2 cellular contexts compared by ENCODE assay signal in genomic region chr22:22574361-22574760, GRCh38.
TF ChIP-seq lines count a peak whose summit lies in the region.

No MANE protein-coding gene starts in this region.

TF ChIP-seq in HEK293, 187 proteins besides CTCF, POLR2A, EP300 and RAD21:
- TF ChIP-seq ZNF623 (tag by site-specific recombination; IDR thresholded peaks at IDR 0.05) (peak; percentile 89), ZNF518A (tag by site-specific recombination; conservative IDR thresholded peaks at IDR 0.05; ENCODE audit: low read depth) (no peak)

TF ChIP-seq in K562, 482 proteins besides CTCF, POLR2A, EP300 and RAD21:
- peak; percentile 65; the same call in 1 of the 2 replicates for TF ChIP-seq ATF2 (CRISPR knock-in tag; IDR thresholded peaks at IDR 0.05)
- no peak for TF ChIP-seq TFAM (CRISPR knock-in tag; conservative IDR thresholded peaks at IDR 0.05)
- TF ChIP-seq HNRNPUL1 (IDR thresholded peaks at IDR 0.05; ENCODE audit: low read length) = 0 out of 2 replicates have a peak, but pooled peaks have one; percentile 66
- 0 out of 2 replicates have a peak, but pooled peaks have one; percentile 13 for TF ChIP-seq RNF219 (CRISPR knock-in tag; IDR thresholded peaks at IDR 0.05)
- TF ChIP-seq CEBPG (CRISPR knock-in tag; IDR thresholded peaks at IDR 0.05) = 0 out of 2 replicates have a peak, but pooled peaks have one; percentile 41
- TF ChIP-seq CEBPG (tag; conservative IDR thresholded peaks at IDR 0.05 in 1 of 2, IDR thresholded peaks at IDR 0.05 in 1 of 2) = no peak
- peak; percentile 52 to 64; a peak in 3 of 4 replicates for TF ChIP-seq KDM1A (IDR thresholded peaks at IDR 0.05)
- TF ChIP-seq ETV1 (tag; conservative IDR thresholded peaks at IDR 0.05; ENCODE audit: low read depth) = peak; percentile 25; the same call in 1 of the 2 replicates
- 0 out of 2 replicates have a peak, but pooled peaks have one; percentile 9 for TF ChIP-seq IFI16 (CRISPR knock-in tag; IDR thresholded peaks at IDR 0.05)
- TF ChIP-seq RBM25 (IDR thresholded peaks at IDR 0.05; ENCODE audit: low read depth, low read length, severe bottlenecking) = peak; percentile 93
- TF ChIP-seq JUN (IDR thresholded peaks at IDR 0.05; ENCODE audit: borderline replicate concordance, low read depth, low read length) = no peak
- TF ChIP-seq JUN (CRISPR knock-in tag; IDR thresholded peaks at IDR 0.05; ENCODE audit: borderline replicate concordance) = no peak
- TF ChIP-seq ZNF311 (CRISPR knock-in tag; IDR thresholded peaks at IDR 0.05) = 0 out of 2 replicates have a peak, but pooled peaks have one; percentile 11
- 0 out of 2 replicates have a peak, but pooled peaks have one; percentile 62 for TF ChIP-seq TSC22D4 (tag; IDR thresholded peaks at IDR 0.05)
- TF ChIP-seq ZNF830 (CRISPR knock-in tag; IDR thresholded peaks at IDR 0.05) = no peak
- TF ChIP-seq IRF2 (CRISPR knock-in tag; IDR thresholded peaks at IDR 0.05) = 0 out of 2 replicates have a peak, but pooled peaks have one; percentile 62
- TF ChIP-seq ID3 (CRISPR knock-in tag; IDR thresholded peaks at IDR 0.05) = 0 out of 2 replicates have a peak, but pooled peaks have one; percentile 61
- TF ChIP-seq ID3 (tag; IDR thresholded peaks at IDR 0.05) = no peak
